ENCODE assay signal across 19 cellular contexts in the genomic region with DNA sequence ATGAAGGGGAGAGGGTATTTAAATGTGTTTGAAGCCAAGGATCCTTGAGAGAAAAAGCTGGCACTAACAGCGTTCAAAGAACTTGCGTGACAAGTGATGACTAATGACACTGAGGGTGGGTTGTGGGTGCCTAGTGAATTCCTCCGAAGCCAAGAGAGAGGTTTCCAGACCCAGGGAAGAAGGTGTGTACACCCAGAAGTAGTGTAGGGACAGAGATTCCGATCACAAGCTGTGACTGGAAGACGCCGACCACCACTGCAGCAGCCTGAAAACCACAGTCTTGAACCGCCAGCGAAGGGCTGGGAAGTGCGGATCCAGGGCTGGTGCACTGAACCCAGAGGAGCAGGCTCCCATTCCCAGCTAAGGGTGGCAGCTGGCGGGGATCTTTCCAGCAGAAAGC.
"Had no signal": no experiment of that assay in that cellular context is flagged by ENCODE, and none has a peak within 500 bp of the region (broad histone marks: within the 10 kb centered on the region; RNA-seq: fewer than 3 reads in every experiment).

No MANE protein-coding gene starts in this region.

- H3K9me3 ChIP-seq: body of pancreas, esophagus squamous epithelium, ovary, sigmoid colon, thoracic aorta had no signal

- ATAC-seq: activated CD8-positive, alpha-beta T cell treated with anti-CD3 and anti-CD28 coated beads, Interleukin-2, amount 10 ng/mL, durations not matched to agents 7 days and 5 days; activated naive CD4-positive, alpha-beta T cell treated with anti-CD3 and anti-CD28 coated beads, Interleukin-2, amount 50 U/mL, for 72 hours; activated T-cell treated with anti-CD3 and anti-CD28 coated beads, Interleukin-2, amount 50 U/mL, for 72 hours; body of pancreas; T-helper 17 cell had no signal

- H3K36me3 ChIP-seq: ovary, sigmoid colon had no signal

- H3K4me3 ChIP-seq: body of pancreas, coronary artery, esophagus squamous epithelium, lung, ovary, sigmoid colon, thoracic aorta had no signal

- H3K4me1 ChIP-seq: sigmoid colon had no signal

- DNase-seq: activated B cell treated with CpG ODN at 0.5 μM for 24 hours; activated CD4-positive, alpha-beta T cell treated with anti-CD3 and anti-CD28 coated beads for 48 hours; activated CD8-positive, alpha-beta memory T cell treated with anti-CD3 and anti-CD28 coated beads, Interleukin-2, amount 50 U/mL, for 4 hours; activated CD8-positive, alpha-beta T cell treated with anti-CD3 and anti-CD28 coated beads, Interleukin-2, amount 10 ng/mL, durations not matched to agents 7 days and 5 days; activated gamma-delta T cell; activated T-cell treated with anti-CD3 and anti-CD28 coated beads, Interleukin-2, amount 50 U/mL, for 72 hours; body of pancreas; central memory CD4-positive, alpha-beta T cell; esophagus squamous epithelium; naive B cell; sigmoid colon; stimulated activated CD4-positive, alpha-beta T cell treated with anti-CD3 and anti-CD28 coated beads, Interleukin-12 subunit alpha, Interleukin-12 subunit beta, amount 100 ng/mL, for 4 hours; stimulated activated CD4-positive, alpha-beta T cell treated with anti-CD3 and anti-CD28 coated beads, Interleukin-2, amount 100 ng/mL, for 24 hours; T-helper 17 cell had no signal

- H3K27me3 ChIP-seq: body of pancreas, esophagus squamous epithelium, ovary, sigmoid colon had no signal

- H3K27ac ChIP-seq: body of pancreas, coronary artery, esophagus squamous epithelium, ovary, sigmoid colon, thoracic aorta had no signal
